Comparison of ENCODE assay signal across 13 cellular contexts in genomic region chr10:61837748-61838055, GRCh38.
DNase-seq lines count a peak whose midpoint lies in the region; ATAC-seq, FAIRE-seq and TF ChIP-seq lines count a peak whose summit lies in the region.
"Had no signal": no experiment of that assay in that cellular context is flagged by ENCODE, and none has a peak within 500 bp of the region (broad histone marks: within the 10 kb centered on the region; RNA-seq: fewer than 3 reads in every experiment).

No MANE protein-coding gene starts in this region.

- peak; percentile 27 for DNase-seq in NCI-H82 (lab: John Stamatoyannopoulos, UW)
- no peak for DNase-seq in NCI-H82 treated with DMSO at 0.1 percent for 48 hours (lab: John Stamatoyannopoulos, UW; ENCODE audit: unreplicated experiment)
- peak; percentile 25 for DNase-seq in astrocyte (ENCODE audit: low read depth)
- no peak for DNase-seq in uterus
- DNase-seq: NCI-H1694, Peyer's patch, WERI-Rb-1 had no signal

- H3K36me3 ChIP-seq in astrocyte (ENCODE audit: insufficient read depth, low read length), result no peaks in the 10 kb centered on the region
- H3K36me3 ChIP-seq in muscle layer of colon (ENCODE audit: insufficient read depth, low read length), result no peaks in the 10 kb centered on the region
- H3K36me3 ChIP-seq in uterus, result no peaks in the 10 kb centered on the region
- H3K36me3 ChIP-seq: Peyer's patch, WERI-Rb-1 had no signal

- H3K9ac ChIP-seq in astrocyte (ENCODE audit: low read length), result peak overlapping the region; percentile 58
- H3K9ac ChIP-seq in muscle layer of colon (ENCODE audit: low read length), result no peak overlapping the region

- no peak for FAIRE-seq in astrocyte (lab: Jason Lieb, UNC)

- H3K9me3 Mint-ChIP-seq in astrocyte (ENCODE audit: unreplicated experiment), result no peaks in the 10 kb centered on the region
- H3K9me3 Mint-ChIP-seq: stimulated activated memory B cell treated with anti-CD40 and anti-IgM and Interleukin-4, amounts not matched to agents 10 μg/mL and 1 μg/mL and 100 μg/mL, for 72 hours had no signal

- no peaks in the 10 kb centered on the region for H3K27me3 Mint-ChIP-seq in astrocyte (ENCODE audit: low read depth, unreplicated experiment)
- H3K27me3 Mint-ChIP-seq: stimulated activated memory B cell treated with anti-CD40 and anti-IgM and Interleukin-4, amounts not matched to agents 10 μg/mL and 1 μg/mL and 100 μg/mL, for 72 hours had no signal

- peaks cover 35% of the 10 kb centered on the region for H3K4me1 Mint-ChIP-seq in astrocyte (ENCODE audit: low read depth, unreplicated experiment)
- H3K4me1 Mint-ChIP-seq: stimulated activated memory B cell treated with anti-CD40 and anti-IgM and Interleukin-4, amounts not matched to agents 10 μg/mL and 1 μg/mL and 100 μg/mL, for 72 hours had no signal

- peak overlapping the region; percentile 70 for H3K4me2 ChIP-seq in astrocyte (ENCODE audit: low read length)

- peak overlapping the region; percentile 80 for H3K27ac Mint-ChIP-seq in astrocyte (ENCODE audit: unreplicated experiment)
- H3K27ac Mint-ChIP-seq: stimulated activated memory B cell treated with anti-CD40 and anti-IgM and Interleukin-4, amounts not matched to agents 10 μg/mL and 1 μg/mL and 100 μg/mL, for 72 hours had no signal

- H3K4me3 Mint-ChIP-seq in astrocyte (ENCODE audit: unreplicated experiment), result no peak overlapping the region
- H3K4me3 Mint-ChIP-seq: stimulated activated memory B cell treated with anti-CD40 and anti-IgM and Interleukin-4, amounts not matched to agents 10 μg/mL and 1 μg/mL and 100 μg/mL, for 72 hours had no signal

- H3K27me3 ChIP-seq in astrocyte (ENCODE audit: insufficient read depth, low read length), result no peaks in the 10 kb centered on the region
- H3K27me3 ChIP-seq in muscle layer of colon (ENCODE audit: control insufficient read depth in 1 of 2, insufficient read depth in 2 of 2, low read length in 2 of 2), result no peaks in the 10 kb centered on the region
- no peaks in the 10 kb centered on the region for H3K27me3 ChIP-seq in uterus
- H3K27me3 ChIP-seq: Peyer's patch had no signal

- no peaks in the 10 kb centered on the region for H3K79me2 ChIP-seq in astrocyte (ENCODE audit: insufficient read depth, low read length)

- no peaks in the 10 kb centered on the region for H4K20me1 ChIP-seq in astrocyte (ENCODE audit: insufficient read depth, low read length)

- TF ChIP-seq POLR2A in uterus (IDR thresholded peaks at IDR 0.05), result no peak

- ATAC-seq in GM21576 (IDR thresholded peaks at IDR 0.05; ENCODE audit: unreplicated experiment), result no peak
- ATAC-seq in HG02798 (IDR thresholded peaks at IDR 0.05; ENCODE audit: poor library complexity, unreplicated experiment), result no peak
- ATAC-seq in GM19395 (IDR thresholded peaks at IDR 0.05; ENCODE audit: unreplicated experiment), result no peak
- ATAC-seq: stimulated activated memory B cell treated with anti-CD40 and anti-IgM and Interleukin-4, amounts not matched to agents 10 μg/mL and 1 μg/mL and 100 μg/mL, for 72 hours had no signal

- H3K4me1 ChIP-seq in astrocyte (ENCODE audit: insufficient read depth, low read length) (peaks cover 42% of the 10 kb centered on the region), muscle layer of colon (ENCODE audit: insufficient read depth, low read length) (peaks cover 27% of the 10 kb centered on the region), uterus (peaks cover 6 to 9% of the 10 kb centered on the region in 2 donors)

- H3K27ac ChIP-seq in astrocyte (ENCODE audit: low read depth, low read length) (peak overlapping the region; percentile 73), muscle layer of colon (ENCODE audit: low read depth, low read length) (peak overlapping the region; percentile 66), uterus (peak overlapping the region; percentile 74 to 83)
- H3K27ac ChIP-seq: HL-60, WERI-Rb-1 had no signal

- intact Hi-C loops in uterus (cut with DNase I; ENCODE audit: low total_unique reads), result no loop called here

- TF ChIP-seq CTCF in astrocyte (IDR thresholded peaks at IDR 0.05; ENCODE audit: insufficient read depth, low read depth, low read length) (no peak), uterus (IDR thresholded peaks at IDR 0.05) (no peak)

- H2AFZ ChIP-seq in astrocyte (ENCODE audit: low read depth, low read length), result no peak overlapping the region

- H3K9me3 ChIP-seq in astrocyte (ENCODE audit: insufficient read depth, low read depth, low read length) (no peaks in the 10 kb centered on the region), muscle layer of colon (ENCODE audit: low read length) (no peaks in the 10 kb centered on the region), uterus (no peaks in the 10 kb centered on the region)
- H3K9me3 ChIP-seq: Peyer's patch had no signal

- H3K4me3 ChIP-seq in astrocyte (ENCODE audit: insufficient read depth, low read depth, low read length) (peak overlapping the region; percentile 8), muscle layer of colon (ENCODE audit: low read depth in 1 of 2, low read length in 2 of 2) (no peak overlapping the region), uterus (no peak overlapping the region)
- H3K4me3 ChIP-seq: Peyer's patch had no signal

- no peaks in the 10 kb centered on the region for H3K36me3 Mint-ChIP-seq in astrocyte (ENCODE audit: low read depth, unreplicated experiment)
- H3K36me3 Mint-ChIP-seq: stimulated activated memory B cell treated with anti-CD40 and anti-IgM and Interleukin-4, amounts not matched to agents 10 μg/mL and 1 μg/mL and 100 μg/mL, for 72 hours had no signal

Comparison
In these comparisons a context has a peak if more than half of its experiments do, and no peak if none do; other contexts are left out.
1. DNase-seq: peak in NCI-H82 (single experiment) and astrocyte (single experiment); none in NCI-H82 treated with DMSO at 0.1 percent for 48 hours (single experiment) and uterus (0 of 2).
2. Peak in every context shown above with its lines, with median percentiles within 50 percentile points of each other: H3K27ac ChIP-seq.